ENCODE assay signal across 23 cellular contexts in the genomic region with DNA sequence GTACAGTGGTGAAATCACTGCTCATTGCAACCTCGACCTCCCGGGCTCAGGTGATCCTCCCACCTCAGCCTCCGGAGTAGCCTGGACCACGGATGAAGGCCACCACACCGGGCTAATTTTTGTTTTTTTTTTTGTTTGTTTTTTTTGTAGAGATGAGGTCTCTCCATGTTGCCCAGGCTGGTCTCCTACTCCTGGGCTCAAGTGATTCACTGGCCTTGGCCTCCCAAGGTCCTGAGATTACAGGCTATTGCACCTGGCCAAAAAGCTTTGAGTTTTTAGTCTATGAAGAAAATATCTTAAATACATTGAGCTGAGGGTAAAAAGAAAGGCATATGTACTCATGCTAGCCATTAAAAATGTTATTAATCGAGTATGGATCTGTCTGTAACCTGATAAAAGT. TPM values are rescaled to one million over a fixed set of nuclear protein-coding genes. Genes with fewer than 3 reads are reported as not detected.
DNase-seq lines count a peak whose midpoint lies in the region; ATAC-seq, FAIRE-seq and TF ChIP-seq lines count a peak whose summit lies in the region.
"Had no signal": no experiment of that assay in that cellular context is flagged by ENCODE, and none has a peak within 500 bp of the region (broad histone marks: within the 10 kb centered on the region; RNA-seq: fewer than 3 reads in every experiment).

No MANE protein-coding gene starts in this region.

- ATAC-seq in activated T-helper 17 cell treated with anti-CD3 and anti-CD28 coated beads, Interleukin-2, amount 50 U/mL, for 72 hours (replicated peaks), result no peak
- ATAC-seq in left lobe of liver, result no peak
- no peak for ATAC-seq in GM18505 (IDR thresholded peaks at IDR 0.05; ENCODE audit: unreplicated experiment)
- ATAC-seq: HCT116 had no signal

- no peak for TF ChIP-seq CTCF in MCF 10A (IDR thresholded peaks at IDR 0.05; ENCODE audit: unreplicated experiment)
- no peak for TF ChIP-seq CTCF in breast epithelium (IDR thresholded peaks at IDR 0.05)
- no peak for TF ChIP-seq CTCF in GM20000 (IDR thresholded peaks at IDR 0.05; ENCODE audit: extremely low read depth, missing control alignments)

- H3K27me3 Mint-ChIP-seq in MCF 10A (ENCODE audit: insufficient read depth, unreplicated experiment), result no peaks in the 10 kb centered on the region
- no peaks in the 10 kb centered on the region for H3K27me3 Mint-ChIP-seq in activated T-helper 17 cell treated with anti-CD3 and anti-CD28 coated beads, Interleukin-2, amount 50 U/mL, for 72 hours
- H3K27me3 Mint-ChIP-seq: B cell had no signal

- H3K4me1 Mint-ChIP-seq in MCF 10A (ENCODE audit: insufficient read depth, unreplicated experiment), result peaks cover 17% of the 10 kb centered on the region
- H3K4me1 Mint-ChIP-seq in activated T-helper 17 cell treated with anti-CD3 and anti-CD28 coated beads, Interleukin-2, amount 50 U/mL, for 72 hours, result peaks cover 13% of the 10 kb centered on the region

- no peak overlapping the region for H3K4me3 Mint-ChIP-seq in MCF 10A (ENCODE audit: unreplicated experiment)
- peak overlapping the region; percentile 89 for H3K4me3 Mint-ChIP-seq in activated T-helper 17 cell treated with anti-CD3 and anti-CD28 coated beads, Interleukin-2, amount 50 U/mL, for 72 hours
- H3K4me3 Mint-ChIP-seq: B cell had no signal

- CTCF ChIA-PET in MCF 10A (lab: Yijun Ruan, JAX), result interaction anchor here (0.6 kb wide), 1 partner anchor 177 kb away, joined by 4 read pairs; no protein-coding TSS in a partner anchor

- H3K9me3 Mint-ChIP-seq in MCF 10A (ENCODE audit: unreplicated experiment), result no peaks in the 10 kb centered on the region
- no peaks in the 10 kb centered on the region for H3K9me3 Mint-ChIP-seq in activated T-helper 17 cell treated with anti-CD3 and anti-CD28 coated beads, Interleukin-2, amount 50 U/mL, for 72 hours

- no peak for DNase-seq in MCF 10A (ENCODE audit: unreplicated experiment)
- DNase-seq in breast epithelium (ENCODE audit: low spot score in 2 of 2), result no peak
- peak; percentile 18 for DNase-seq in left lobe of liver (ENCODE audit: low spot score)
- DNase-seq in GM20000 (ENCODE audit: low spot score), result no peak
- DNase-seq in GM12891 (ENCODE audit: insufficient read length, low spot score), result no peak
- no peak for DNase-seq in NK-92 treated with Interleukin-12 subunit alpha and Interleukin-12 subunit beta, amount 100 ng/mL, for 24 hours (lab: John Stamatoyannopoulos, UW)
- DNase-seq: 8988T, COR-L47, DMS 273 treated with DMSO at 0.1 percent for 48 hours, GDM1, GOT3, KBM-7, MV-4-11, NCI-H1694 treated with DMSO at 0.1 percent for 48 hours, NCI-H2107, NCI-H510A, NCI-H748 treated with DMSO at 0.1 percent for 48 hours, Right ventricle myocardium superior had no signal

- no peaks in the 10 kb centered on the region for H3K27me3 ChIP-seq in breast epithelium

- POLR2A ChIA-PET in MCF 10A (lab: Yijun Ruan, JAX), result interaction anchor here (1.0 to 3.8 kb wide), 4 partner anchors 94 to 109 kb away, joined by 3 to 23 read pairs (median 10); partner anchors contain the start of genes RSRP1 and SYF2

- no peak overlapping the region for H3K27ac ChIP-seq in breast epithelium

- H3K9me3 ChIP-seq in breast epithelium, result no peaks in the 10 kb centered on the region

- H3K27ac Mint-ChIP-seq in MCF 10A (ENCODE audit: low read depth, unreplicated experiment), result peak overlapping the region; percentile 23
- H3K27ac Mint-ChIP-seq in activated T-helper 17 cell treated with anti-CD3 and anti-CD28 coated beads, Interleukin-2, amount 50 U/mL, for 72 hours, result no peak overlapping the region
- H3K27ac Mint-ChIP-seq: B cell had no signal

- TF ChIP-seq POLR2A in breast epithelium (IDR thresholded peaks at IDR 0.05) (no peak), GM18505 (IDR thresholded peaks at IDR 0.05; ENCODE audit: borderline replicate concordance, extremely low read depth, insufficient read depth, insufficient read length) (no peak), GM12891 (IDR thresholded peaks at IDR 0.05; ENCODE audit: low read depth, low read length) (no peak)

- no peaks in the 10 kb centered on the region for H3K36me3 ChIP-seq in breast epithelium

- H3K36me3 Mint-ChIP-seq in MCF 10A (ENCODE audit: insufficient read depth, unreplicated experiment), result peaks cover 41% of the 10 kb centered on the region
- H3K36me3 Mint-ChIP-seq in activated T-helper 17 cell treated with anti-CD3 and anti-CD28 coated beads, Interleukin-2, amount 50 U/mL, for 72 hours (ENCODE audit: low read depth), result peaks cover 76% of the 10 kb centered on the region

- peaks cover 2 to 7% of the 10 kb centered on the region in 2 donors for H3K4me1 ChIP-seq in breast epithelium

- no peak overlapping the region for H3K4me3 ChIP-seq in breast epithelium

- BruUV-seq in MCF 10A (replicated peaks; lab: Mats Ljungman, UMichigan), result no TSS peak

- FAIRE-seq in GM12891 (lab: Jason Lieb, UNC), result no peak
- FAIRE-seq: RCC 7860 had no signal

- intact Hi-C loops in MCF 10A (cut with micrococcal nuclease), result no loop called here
- intact Hi-C loops in breast epithelium (cut with DNase I; ENCODE audit: low total_unique reads), result no loop called here

TF ChIP-seq in GM12891, 5 proteins besides CTCF, POLR2A, EP300 and RAD21:
- no peak for TF ChIP-seq TAF1 (IDR thresholded peaks at IDR 0.05; ENCODE audit: low read depth, low read length)
- TF ChIP-seq POU2F2 (IDR thresholded peaks at IDR 0.05; ENCODE audit: low read depth, low read length), result no peak
- no peak for TF ChIP-seq SPI1 (IDR thresholded peaks at IDR 0.05; ENCODE audit: low read depth, low read length)
- no peak for TF ChIP-seq PAX5 (IDR thresholded peaks at IDR 0.05; ENCODE audit: insufficient read depth, low read length, severe bottlenecking)
- TF ChIP-seq POLR2AphosphoS5 (IDR thresholded peaks at IDR 0.05; ENCODE audit: low read depth, low read length), result no peak

RNA-seq across cellular contexts. Expression of gene TMEM50A, which starts 3.6 kb away (rescaled TPM):
- 88.3 and 107 TPM in 2 replicates for total RNA-seq in MCF 10A (2022)
- 100 to 1,000 TPM in 1 of 3 donors, 10 to 100 TPM in 2; 81.6 to 117 (median 97.0) TPM for total RNA-seq in breast epithelium
- 100 to 1,000 TPM in 1 of 2 donors, 10 to 100 TPM in 1; 76.3 to 125 TPM for total RNA-seq in activated T-helper 17 cell treated with anti-CD3 and anti-CD28 coated beads, Interleukin-2, amount 50 U/mL, for 72 hours
- 26.5 TPM for total RNA-seq in left lobe of liver
- 82.9 TPM for polyA plus RNA-seq in GM12891 (2012; ENCODE audit: low read depth, missing spikeins)
